Comparison of ENCODE assay signal across 1 cellular context in the genomic region with DNA sequence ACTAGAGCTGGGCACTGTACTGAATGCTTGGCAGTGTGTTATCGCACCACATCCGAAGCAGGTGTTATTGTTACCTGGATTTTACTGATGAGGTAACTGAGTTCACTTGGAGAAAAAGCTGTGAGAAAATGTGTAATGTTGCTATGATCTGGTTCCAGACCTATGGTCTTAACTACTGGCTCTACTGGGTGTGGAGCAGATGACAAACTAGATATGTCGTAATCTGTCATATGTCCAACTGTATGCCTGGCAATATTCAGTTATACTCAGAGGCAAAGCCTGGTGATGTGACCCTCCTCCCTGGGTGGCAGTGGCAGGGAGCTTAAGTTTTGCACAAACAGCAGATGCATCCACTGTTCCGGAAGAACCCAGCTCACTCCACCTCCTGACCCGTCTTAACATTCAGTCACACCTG.
TF ChIP-seq lines count a peak whose summit lies in the region.

No MANE protein-coding gene starts in this region.

TF ChIP-seq in IMR-90, 13 proteins besides CTCF, POLR2A, EP300 and RAD21:
- TF ChIP-seq MXI1 (IDR thresholded peaks at IDR 0.05; ENCODE audit: borderline replicate concordance, low read depth, low read length) (no peak), CEBPB (IDR thresholded peaks at IDR 0.05; ENCODE audit: low read depth, low read length) (peak; percentile 90)
